Comparison of ENCODE assay signal across 10 cellular contexts in the genomic region with DNA sequence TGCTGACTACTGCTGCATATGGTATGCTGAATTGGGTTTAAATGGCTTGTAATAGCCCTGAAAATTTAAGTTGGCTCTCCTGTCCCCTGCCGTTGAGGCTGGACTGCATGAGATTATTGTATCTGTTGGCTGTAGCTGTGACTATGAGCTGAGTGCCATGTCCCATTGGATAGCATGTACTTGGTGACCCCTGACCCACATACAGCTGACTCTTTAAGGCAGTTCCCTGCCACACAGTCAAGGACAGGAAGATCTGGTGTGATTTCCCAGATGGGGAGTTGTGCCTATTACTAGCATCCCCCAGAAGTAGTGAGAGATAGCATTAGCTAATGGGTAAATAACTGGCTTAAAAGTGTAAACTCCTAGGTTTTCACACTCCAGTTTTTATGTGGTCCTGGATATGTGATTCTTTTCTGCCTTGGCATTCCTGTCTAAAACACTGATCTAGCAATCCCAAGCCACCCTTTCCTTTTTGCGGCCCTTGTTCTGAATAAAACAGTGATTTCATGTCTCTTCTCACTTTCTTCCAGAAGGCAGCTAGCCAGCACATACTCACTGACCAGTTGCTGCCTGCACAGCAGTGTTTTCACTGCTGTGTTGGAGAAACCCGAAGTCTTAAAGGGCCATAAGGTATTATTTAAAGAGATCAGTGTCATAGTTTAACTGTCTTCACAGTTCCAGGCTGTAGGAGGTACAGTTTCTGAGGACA. TPM values are rescaled to one million over a fixed set of nuclear protein-coding genes. Genes with fewer than 3 reads are reported as not detected.
DNase-seq lines count a peak whose midpoint lies in the region; ATAC-seq and TF ChIP-seq lines count a peak whose summit lies in the region.
"Had no signal": no experiment of that assay in that cellular context is flagged by ENCODE, and none has a peak within 500 bp of the region (broad histone marks: within the 10 kb centered on the region; RNA-seq: fewer than 3 reads in every experiment).

No MANE protein-coding gene starts in this region.

- H3K36me3 Mint-ChIP-seq in H9 (ENCODE audit: insufficient read depth in 1 of 3, low read depth in 3 of 3) = peaks cover 9 to 26% (median 22%) of the 10 kb centered on the region in 3 experiments

- no peak overlapping the region for H3K23ac ChIP-seq in H9 (ENCODE audit: insufficient read length, low read depth, low read length)

- peaks cover 0 to 79% (median 15%) of the 10 kb centered on the region in 6 donors for H3K36me3 ChIP-seq in spleen

- no peaks in the 10 kb centered on the region for H3K27me3 Mint-ChIP-seq in H9 (ENCODE audit: low read depth)

- H3K4me3 Mint-ChIP-seq in H9 = no peak overlapping the region

- no peaks in the 10 kb centered on the region for H3K79me2 ChIP-seq in H9 (ENCODE audit: insufficient read depth, low read length)

- H3K27ac ChIP-seq in H9 (ENCODE audit: insufficient read length, low read depth, low read length) (no peak overlapping the region), dorsolateral prefrontal cortex (peak overlapping the region in 57 of 59 donors; percentile 47 to 91 (median 75)), spleen (peak overlapping the region in 6 of 8 donors; percentile 5 to 63 (median 54))
- H3K27ac ChIP-seq: brain microvascular endothelial cell had no signal

- H3T11ph ChIP-seq in H9 (ENCODE audit: low read length) = no peak overlapping the region

- peak overlapping the region; percentile 9 to 83 (median 80); a peak in 3 of 7 replicates for H3K27ac Mint-ChIP-seq in H9

- no peak overlapping the region for H3K4ac ChIP-seq in H9 (ENCODE audit: low read depth, low read length)

- no peak overlapping the region for H2AFZ ChIP-seq in H9 (ENCODE audit: low read length)

- no peak overlapping the region for H4K5ac ChIP-seq in H9 (ENCODE audit: insufficient read length, low read depth, low read length)

- no peak overlapping the region for H3K4me2 ChIP-seq in H9 (ENCODE audit: insufficient read depth, insufficient read length, low read length)

- no peaks in the 10 kb centered on the region for H3K27me3 ChIP-seq in H9 (ENCODE audit: insufficient read depth, low read length)
- H3K27me3 ChIP-seq in dorsolateral prefrontal cortex = no peaks in the 10 kb centered on the region
- no peaks in the 10 kb centered on the region for H3K27me3 ChIP-seq in spleen (replicated peaks in 1 of 7)
- H3K27me3 ChIP-seq: brain microvascular endothelial cell had no signal

- TF ChIP-seq CTCF in H9 (conservative IDR thresholded peaks at IDR 0.05) (no peak), dorsolateral prefrontal cortex (IDR thresholded peaks at IDR 0.05 in 54 of 56, conservative IDR thresholded peaks at IDR 0.05 in 2 of 56; ENCODE audit: low read depth in 1 of 56, partially characterized antibody in 56 of 56) (no peak), spleen (IDR thresholded peaks at IDR 0.05 in 8 of 11, conservative IDR thresholded peaks at IDR 0.05 in 3 of 11) (no peak)

- no peaks in the 10 kb centered on the region for H4K20me1 ChIP-seq in H9 (ENCODE audit: control insufficient read depth, insufficient read depth, insufficient read length)

- H3K9me3 ChIP-seq in H9 (ENCODE audit: control insufficient read depth, low read depth, low read length) (no peaks in the 10 kb centered on the region), spleen (no peaks in the 10 kb centered on the region)

- H3K14ac ChIP-seq in H9 (ENCODE audit: insufficient read depth, low read length) = no peak overlapping the region

- H4K91ac ChIP-seq in H9 (ENCODE audit: insufficient read length, low read depth, low read length) = no peak overlapping the region

- no peak overlapping the region for H2BK15ac ChIP-seq in H9 (ENCODE audit: low read depth, low read length)

- no peak overlapping the region for H2BK120ac ChIP-seq in H9 (ENCODE audit: low read depth, low read length, poor library complexity, severe bottlenecking)

- peak; percentile 36 for ATAC-seq in left lobe of liver

- H3K9me3 Mint-ChIP-seq in H9 = no peaks in the 10 kb centered on the region

- H3K79me1 ChIP-seq in H9 (ENCODE audit: insufficient read depth, low read depth, low read length, poor library complexity, severe bottlenecking) = no peaks in the 10 kb centered on the region

- peaks cover 28 to 34% of the 10 kb centered on the region in 2 experiments for H3K4me1 Mint-ChIP-seq in H9

- no peaks in the 10 kb centered on the region for H3K23me2 ChIP-seq in H9 (ENCODE audit: insufficient read length, low read depth, low read length, poor library complexity, severe bottlenecking)

- peak overlapping the region in 7 of 59 donors; percentile 0 to 16 (median 9) for H3K4me3 ChIP-seq in dorsolateral prefrontal cortex
- no peak overlapping the region for H3K4me3 ChIP-seq in spleen

- no CpG with 5 or more reads among the region's 3 CpGs for WGBS in H9 (ENCODE audit: extremely low coverage, insufficient read length, low lambda C conversion rate)
- 61 to 81% (median 73%) methylated on average over 3 of the region's 3 CpGs for WGBS in spleen, 5 donors

- H3K9ac ChIP-seq in H9 (ENCODE audit: extremely low read depth, insufficient read length, low read length) = no peak overlapping the region

- no peak overlapping the region for H2BK12ac ChIP-seq in H9 (ENCODE audit: insufficient read length, low read depth, low read length)

- no peak overlapping the region for H2AK5ac ChIP-seq in H9 (ENCODE audit: insufficient read length, low read length)

- H3K56ac ChIP-seq in H9 (ENCODE audit: insufficient read length, low read depth, low read length) = no peak overlapping the region

- no peak for TF ChIP-seq POLR2A in spleen (IDR thresholded peaks at IDR 0.05)

- DNase-seq in H9 = no peak
- DNase-seq in dorsolateral prefrontal cortex = no peak
- no peak for DNase-seq in left lobe of liver (ENCODE audit: low spot score)
- no peak for DNase-seq in spleen
- no peak for DNase-seq in NCI-H187 treated with DMSO at 0.1 percent for 48 hours (lab: John Stamatoyannopoulos, UW)
- no peak for DNase-seq in HCEC 1CT
- no peak for DNase-seq in SHP77 treated with DMSO at 0.1 percent for 48 hours (lab: John Stamatoyannopoulos, UW)
- DNase-seq in NCI-H69 (lab: John Stamatoyannopoulos, UW) = no peak
- DNase-seq: brain microvascular endothelial cell, NCI-H1694 had no signal

- intact Hi-C loops in dorsolateral prefrontal cortex (cut with DNase I) (no loop called here), spleen (cut with DNase I; ENCODE audit: low total_unique reads) (no loop called here)

- H2BK20ac ChIP-seq in H9 (ENCODE audit: low read depth, low read length, poor library complexity, severe bottlenecking) = no peak overlapping the region

- H4K8ac ChIP-seq in H9 (replicated peaks; ENCODE audit: insufficient read length, low read depth, low read length) = no peak overlapping the region

- H2BK5ac ChIP-seq in H9 (ENCODE audit: insufficient read length, low read length) = no peak overlapping the region

- H3K4me1 ChIP-seq in H9 (ENCODE audit: insufficient read depth, low read length) = peaks cover 6% of the 10 kb centered on the region; the same call in 1 of the 2 replicates
- H3K4me1 ChIP-seq in spleen = peaks cover 10 to 46% (median 21%) of the 10 kb centered on the region in 6 donors

- H3K18ac ChIP-seq in H9 (ENCODE audit: insufficient read length, low read depth, low read length) = no peak overlapping the region

RNA-seq across cellular contexts. Expression of a gene that starts 35.9 kb away (rescaled TPM):
- total RNA-seq in H9 (2021) (10.4 and 14.3 TPM in 2 replicates), dorsolateral prefrontal cortex (100 to 1,000 TPM in 88 of 120 experiments, 10 to 100 TPM in 32; 44.8 to 204 (median 116) TPM), left lobe of liver (2.8 TPM), spleen (10 to 100 TPM; 13.7 to 43.4 (median 18.3) TPM)
- polyA plus RNA-seq in spleen = 1 to 10 TPM in 2 of 3 donors, under 1 TPM in 1; 0.78 to 3.7 (median 1.4) TPM
